In the genomic region with DNA sequence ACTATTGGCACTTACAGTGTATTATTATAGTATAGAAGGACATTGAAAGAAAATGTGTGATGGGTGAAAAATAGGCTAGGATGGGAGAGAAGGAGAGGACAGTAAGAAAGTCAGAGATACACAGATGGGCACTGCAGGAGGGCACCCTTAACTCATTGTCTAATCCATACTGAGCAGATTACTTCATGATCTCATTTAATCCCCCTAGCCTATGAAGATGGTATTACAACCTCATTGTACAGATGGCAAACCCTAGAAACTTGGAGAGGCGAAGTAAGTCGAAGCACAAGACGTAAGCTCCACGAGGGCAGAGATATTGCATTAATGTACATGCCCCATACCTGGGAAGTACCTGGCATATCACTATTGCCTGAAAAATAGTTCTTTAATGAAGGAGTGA, we compare ENCODE assay signal across 9 cellular contexts.
DNase-seq lines count a peak whose midpoint lies in the region; ATAC-seq and TF ChIP-seq lines count a peak whose summit lies in the region.
"Had no signal": no experiment of that assay in that cellular context is flagged by ENCODE, and none has a peak within 500 bp of the region (broad histone marks: within the 10 kb centered on the region; RNA-seq: fewer than 3 reads in every experiment).

No MANE protein-coding gene starts in this region.

- DNase-seq in EL (peak; percentile 3), SK-N-SH (no peak), kidney tubule cell (ENCODE audit: low spot score) (peak; percentile 9), esophagus squamous epithelium (lab: John Stamatoyannopoulos, UW) (no peak), DMS153 treated with DMSO at 0.1 percent for 48 hours (lab: John Stamatoyannopoulos, UW; ENCODE audit: unreplicated experiment) (no peak), hepatic stellate cell (ENCODE audit: low spot score) (no peak)
- DNase-seq in stimulated activated CD4-positive, alpha-beta T cell treated with anti-CD3 and anti-CD28 coated beads, Interleukin-4, amount 100 ng/mL, for 24 hours = no peak
- DNase-seq: anterior cingulate cortex had no signal

- peak; percentile 29; the same call in 1 of the 2 replicates for TF ChIP-seq RAD21 in SK-N-SH (IDR thresholded peaks at IDR 0.05; ENCODE audit: low read length)

- H3K9me3 ChIP-seq in SK-N-SH (no peaks in the 10 kb centered on the region), esophagus squamous epithelium (no peaks in the 10 kb centered on the region)

- no peaks in the 10 kb centered on the region for H3K9me2 ChIP-seq in SK-N-SH

- H3K36me3 ChIP-seq in SK-N-SH (replicated peaks in 1 of 2; ENCODE audit: control insufficient read depth in 1 of 2, insufficient read depth in 2 of 2, low read length in 1 of 2) = no peaks in the 10 kb centered on the region
- H3K36me3 ChIP-seq in esophagus squamous epithelium = no peaks in the 10 kb centered on the region

- ATAC-seq in HG02623 (IDR thresholded peaks at IDR 0.05; ENCODE audit: unreplicated experiment) = peak; percentile 67

- no peak overlapping the region for H2AFZ ChIP-seq in SK-N-SH (ENCODE audit: low read depth)

- TF ChIP-seq CTCF in SK-N-SH (IDR thresholded peaks at IDR 0.05) (peak; percentile 54), esophagus squamous epithelium (IDR thresholded peaks at IDR 0.05) (no peak)

- 83% methylated on average over 4 of the region's 4 CpGs for WGBS in SK-N-SH (ENCODE audit: low lambda C conversion rate)
- WGBS in esophagus squamous epithelium, 2 donors = 86 to 93% methylated on average over 4 of the region's 4 CpGs

- no peaks in the 10 kb centered on the region for H3F3A ChIP-seq in SK-N-SH (replicated peaks; ENCODE audit: insufficient read depth)

- CTCF ChIA-PET in SK-N-SH (lab: Yijun Ruan, JAX) = interaction anchor here (0.7 to 1.4 kb wide), 5 partner anchors 9 to 57 kb away, joined by 3 to 5 read pairs (median 3); no protein-coding TSS in a partner anchor

- TF ChIP-seq EP300 in SK-N-SH (IDR thresholded peaks at IDR 0.05; ENCODE audit: borderline replicate concordance in 1 of 2, low read depth in 1 of 2, low read length in 1 of 2) = no peak

- no peak for TF ChIP-seq POLR2A in esophagus squamous epithelium (IDR thresholded peaks at IDR 0.05)

- intact Hi-C loops in esophagus squamous epithelium (cut with DNase I) = no loop called here

- POLR2A ChIA-PET in SK-N-SH (lab: Yijun Ruan, JAX) = no interaction called here

- H3K4me1 ChIP-seq in SK-N-SH (ENCODE audit: control insufficient read depth in 1 of 2, insufficient read depth in 2 of 2, low read depth in 1 of 2, low read length in 1 of 2) (no peaks in the 10 kb centered on the region), esophagus squamous epithelium (no peaks in the 10 kb centered on the region)

- no peak overlapping the region for H3K4me2 ChIP-seq in SK-N-SH

- no peak overlapping the region for H3K4me3 ChIP-seq in SK-N-SH (ENCODE audit: low read depth in 2 of 2, low read length in 1 of 2)
- H3K4me3 ChIP-seq in esophagus squamous epithelium = no peak overlapping the region

- H3K27ac ChIP-seq in SK-N-SH (ENCODE audit: low read depth in 2 of 2, low read length in 1 of 2) (no peak overlapping the region), esophagus squamous epithelium (no peak overlapping the region)

- no peaks in the 10 kb centered on the region for H4K20me1 ChIP-seq in SK-N-SH (ENCODE audit: insufficient read depth)

- H3K79me2 ChIP-seq in SK-N-SH (ENCODE audit: insufficient read depth) = no peaks in the 10 kb centered on the region; the same call in 1 of the 2 replicates

- H3K27me3 ChIP-seq in SK-N-SH (ENCODE audit: insufficient read depth) (no peaks in the 10 kb centered on the region), esophagus squamous epithelium (no peaks in the 10 kb centered on the region)

- H3K9ac ChIP-seq in SK-N-SH = no peak overlapping the region

TF ChIP-seq in SK-N-SH, 30 proteins besides CTCF, POLR2A, EP300 and RAD21:
- TF ChIP-seq FOXM1 (IDR thresholded peaks at IDR 0.05; ENCODE audit: low read depth) = no peak
- TF ChIP-seq, protein P1, sequence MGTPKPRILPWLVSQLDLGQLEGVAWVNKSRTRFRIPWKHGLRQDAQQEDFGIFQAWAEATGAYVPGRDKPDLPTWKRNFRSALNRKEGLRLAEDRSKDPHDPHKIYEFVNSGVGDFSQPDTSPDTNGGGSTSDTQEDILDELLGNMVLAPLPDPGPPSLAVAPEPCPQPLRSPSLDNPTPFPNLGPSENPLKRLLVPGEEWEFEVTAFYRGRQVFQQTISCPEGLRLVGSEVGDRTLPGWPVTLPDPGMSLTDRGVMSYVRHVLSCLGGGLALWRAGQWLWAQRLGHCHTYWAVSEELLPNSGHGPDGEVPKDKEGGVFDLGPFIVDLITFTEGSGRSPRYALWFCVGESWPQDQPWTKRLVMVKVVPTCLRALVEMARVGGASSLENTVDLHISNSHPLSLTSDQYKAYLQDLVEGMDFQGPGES (IDR thresholded peaks at IDR 0.05; ENCODE audit: low read depth, low read length) = no peak

Comparison
In these comparisons a context has a peak if more than half of its experiments do, and no peak if none do; other contexts are left out.
1. DNase-seq: peak in EL (single experiment) and kidney tubule cell (single experiment); none in SK-N-SH (single experiment), esophagus squamous epithelium (single experiment), stimulated activated CD4-positive, alpha-beta T cell treated with anti-CD3 and anti-CD28 coated beads, Interleukin-4, amount 100 ng/mL, for 24 hours (single experiment), DMS153 treated with DMSO at 0.1 percent for 48 hours (single experiment) and hepatic stellate cell (single experiment).